ENCODE assay signal across 14 cellular contexts in the genomic region with DNA sequence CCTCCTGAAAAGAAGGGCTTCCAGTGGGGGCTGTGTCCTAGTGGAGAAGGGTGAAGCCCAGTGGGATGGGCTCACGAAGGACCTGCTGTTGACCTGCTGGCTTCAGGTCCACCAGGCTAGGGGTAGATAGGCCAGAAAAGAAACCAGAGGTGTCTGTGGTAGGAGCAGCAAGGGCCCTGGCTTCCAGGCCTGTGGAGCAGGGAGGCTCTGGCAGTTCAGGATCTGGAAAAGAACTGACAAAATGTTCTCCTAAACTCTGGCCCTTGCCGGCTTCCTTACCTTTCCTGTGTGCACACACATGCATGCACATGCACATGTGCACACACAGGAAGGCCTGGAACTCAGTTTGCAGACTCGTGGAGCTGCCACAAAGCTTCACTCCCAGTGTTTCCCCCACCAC. TPM values are rescaled to one million over a fixed set of nuclear protein-coding genes. Genes with fewer than 3 reads are reported as not detected.
DNase-seq lines count a peak whose midpoint lies in the region; ATAC-seq and TF ChIP-seq lines count a peak whose summit lies in the region.
"Had no signal": no experiment of that assay in that cellular context is flagged by ENCODE, and none has a peak within 500 bp of the region (broad histone marks: within the 10 kb centered on the region; RNA-seq: fewer than 3 reads in every experiment).

No MANE protein-coding gene starts in this region.

- ATAC-seq in body of pancreas = no peak
- no peak for ATAC-seq in left colon
- no peak for ATAC-seq in HG02571 (IDR thresholded peaks at IDR 0.05; ENCODE audit: unreplicated experiment)
- ATAC-seq: T-helper 17 cell had no signal

- H3K36me3 ChIP-seq in body of pancreas (replicated peaks in 1 of 2; ENCODE audit: insufficient read depth in 1 of 2, low read depth in 2 of 2) = no peaks in the 10 kb centered on the region
- peaks cover 0 to 14% (median 2%) of the 10 kb centered on the region in 4 donors for H3K36me3 ChIP-seq in liver (ENCODE audit: control insufficient read depth in 4 of 4, insufficient read depth in 3 of 4, low read depth in 1 of 4, low read length in 3 of 4)
- H3K36me3 ChIP-seq in skeletal muscle tissue (ENCODE audit: control insufficient read depth in 3 of 3, insufficient read depth in 3 of 3, low read length in 3 of 3) = no peaks in the 10 kb centered on the region

- peak overlapping the region; percentile 9 to 75 for H3K9ac ChIP-seq in liver (ENCODE audit: low read depth in 1 of 2, low read length in 2 of 2)
- peak overlapping the region in 2 of 3 donors; percentile 5 to 45 for H3K9ac ChIP-seq in skeletal muscle tissue (ENCODE audit: low read depth in 1 of 3, low read length in 3 of 3)

- H3K9me3 ChIP-seq in body of pancreas = no peaks in the 10 kb centered on the region
- no peaks in the 10 kb centered on the region for H3K9me3 ChIP-seq in liver (ENCODE audit: control insufficient read depth in 4 of 4, low read length in 3 of 4)
- H3K9me3 ChIP-seq in skeletal muscle tissue (ENCODE audit: control insufficient read depth in 3 of 3, low read length in 3 of 3) = no peaks in the 10 kb centered on the region

- H3K4me3 ChIP-seq in body of pancreas = no peak overlapping the region
- no peak overlapping the region for H3K4me3 ChIP-seq in liver (ENCODE audit: low read depth in 1 of 3, low read length in 3 of 3)
- H3K4me3 ChIP-seq in skeletal muscle tissue (ENCODE audit: low read length in 3 of 3) = no peak overlapping the region

- TF ChIP-seq CTCF in C4-2B (conservative IDR thresholded peaks at IDR 0.05) (no peak), body of pancreas (IDR thresholded peaks at IDR 0.05) (no peak), liver (IDR thresholded peaks at IDR 0.05; ENCODE audit: low read depth, low read length, missing input control) (no peak)

- H3K27me3 ChIP-seq in body of pancreas (no peaks in the 10 kb centered on the region), liver (ENCODE audit: control insufficient read depth in 4 of 4, insufficient read depth in 4 of 4, low read length in 3 of 4) (no peaks in the 10 kb centered on the region), skeletal muscle tissue (ENCODE audit: control insufficient read depth in 3 of 3, insufficient read depth in 3 of 3, low read length in 3 of 3) (no peaks in the 10 kb centered on the region)

- no peak for TF ChIP-seq RAD21 in liver (IDR thresholded peaks at IDR 0.05)

- DNase-seq in body of pancreas = no peak
- DNase-seq in left colon = no peak
- no peak for DNase-seq in DMS 273 treated with DMSO at 0.1 percent for 48 hours (lab: John Stamatoyannopoulos, UW)
- no peak for DNase-seq in stimulated activated CD4-positive, alpha-beta T cell treated with anti-CD3 and anti-CD28 coated beads, Interleukin-1b, Interleukin-23, amount 100 ng/mL, for 48 hours
- DNase-seq: activated T-cell treated with anti-CD3 and anti-CD28 coated beads for 4 hours; NCI-H2029 treated with DMSO at 0.1 percent for 48 hours; retina; stimulated activated naive CD4-positive, alpha-beta T cell; T-helper 17 cell had no signal

- WGBS in body of pancreas, 2 donors = 61 to 74% methylated on average over 3 of the region's 3 CpGs
- WGBS in liver = 37% methylated on average over 3 of the region's 3 CpGs

- H3K27ac ChIP-seq in C4-2B (peak overlapping the region; percentile 92), body of pancreas (peak overlapping the region; percentile 4 to 68 (median 57)), liver (ENCODE audit: low read depth in 1 of 2, low read length in 2 of 2) (peak overlapping the region; percentile 81 to 94), skeletal muscle tissue (ENCODE audit: low read depth, low read length) (peak overlapping the region; percentile 70)
- H3K27ac ChIP-seq: RWPE1 had no signal

- H3K4me1 ChIP-seq in body of pancreas = peaks cover 71% of the 10 kb centered on the region
- H3K4me1 ChIP-seq in liver (ENCODE audit: control insufficient read depth in 4 of 4, insufficient read depth in 4 of 4, low read length in 3 of 4) = peaks cover 16 to 76% (median 59%) of the 10 kb centered on the region in 4 donors
- peaks cover 43 to 62% (median 48%) of the 10 kb centered on the region in 3 donors for H3K4me1 ChIP-seq in skeletal muscle tissue (ENCODE audit: control insufficient read depth in 3 of 3, insufficient read depth in 3 of 3, low read length in 3 of 3)

- intact Hi-C loops in body of pancreas (cut with DNase I) = no loop called here
- intact Hi-C loops in left colon (cut with DNase I, micrococcal nuclease) = loop anchor here in 1 of 2 donors (10.0 kb wide), 1 partner anchor 83 kb away; no protein-coding TSS in a partner anchor

- no peak for TF ChIP-seq POLR2A in body of pancreas (IDR thresholded peaks at IDR 0.05)

TF ChIP-seq in liver, 16 proteins besides CTCF, POLR2A, EP300 and RAD21:
- TF ChIP-seq HNF4G (IDR thresholded peaks at IDR 0.05) (no peak), EGR1 (IDR thresholded peaks at IDR 0.05; ENCODE audit: low read depth in 2 of 2) (no peak), GABPA (IDR thresholded peaks at IDR 0.05 in 1 of 2, conservative IDR thresholded peaks at IDR 0.05 in 1 of 2) (no peak), TAF1 (conservative IDR thresholded peaks at IDR 0.05) (no peak), FOXA2 (IDR thresholded peaks at IDR 0.05) (no peak), SP1 (IDR thresholded peaks at IDR 0.05) (no peak), FOXA1 (IDR thresholded peaks at IDR 0.05) (no peak), YY1 (IDR thresholded peaks at IDR 0.05) (no peak), JUND (IDR thresholded peaks at IDR 0.05) (no peak), NR2F2 (IDR thresholded peaks at IDR 0.05) (no peak), HNF4A (conservative IDR thresholded peaks at IDR 0.05) (no peak), RXRA (IDR thresholded peaks at IDR 0.05) (no peak)
- TF ChIP-seq, protein P1, sequence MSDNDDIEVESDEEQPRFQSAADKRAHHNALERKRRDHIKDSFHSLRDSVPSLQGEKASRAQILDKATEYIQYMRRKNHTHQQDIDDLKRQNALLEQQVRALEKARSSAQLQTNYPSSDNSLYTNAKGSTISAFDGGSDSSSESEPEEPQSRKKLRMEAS (IDR thresholded peaks at IDR 0.05) = no peak
- TF ChIP-seq, protein P2, sequence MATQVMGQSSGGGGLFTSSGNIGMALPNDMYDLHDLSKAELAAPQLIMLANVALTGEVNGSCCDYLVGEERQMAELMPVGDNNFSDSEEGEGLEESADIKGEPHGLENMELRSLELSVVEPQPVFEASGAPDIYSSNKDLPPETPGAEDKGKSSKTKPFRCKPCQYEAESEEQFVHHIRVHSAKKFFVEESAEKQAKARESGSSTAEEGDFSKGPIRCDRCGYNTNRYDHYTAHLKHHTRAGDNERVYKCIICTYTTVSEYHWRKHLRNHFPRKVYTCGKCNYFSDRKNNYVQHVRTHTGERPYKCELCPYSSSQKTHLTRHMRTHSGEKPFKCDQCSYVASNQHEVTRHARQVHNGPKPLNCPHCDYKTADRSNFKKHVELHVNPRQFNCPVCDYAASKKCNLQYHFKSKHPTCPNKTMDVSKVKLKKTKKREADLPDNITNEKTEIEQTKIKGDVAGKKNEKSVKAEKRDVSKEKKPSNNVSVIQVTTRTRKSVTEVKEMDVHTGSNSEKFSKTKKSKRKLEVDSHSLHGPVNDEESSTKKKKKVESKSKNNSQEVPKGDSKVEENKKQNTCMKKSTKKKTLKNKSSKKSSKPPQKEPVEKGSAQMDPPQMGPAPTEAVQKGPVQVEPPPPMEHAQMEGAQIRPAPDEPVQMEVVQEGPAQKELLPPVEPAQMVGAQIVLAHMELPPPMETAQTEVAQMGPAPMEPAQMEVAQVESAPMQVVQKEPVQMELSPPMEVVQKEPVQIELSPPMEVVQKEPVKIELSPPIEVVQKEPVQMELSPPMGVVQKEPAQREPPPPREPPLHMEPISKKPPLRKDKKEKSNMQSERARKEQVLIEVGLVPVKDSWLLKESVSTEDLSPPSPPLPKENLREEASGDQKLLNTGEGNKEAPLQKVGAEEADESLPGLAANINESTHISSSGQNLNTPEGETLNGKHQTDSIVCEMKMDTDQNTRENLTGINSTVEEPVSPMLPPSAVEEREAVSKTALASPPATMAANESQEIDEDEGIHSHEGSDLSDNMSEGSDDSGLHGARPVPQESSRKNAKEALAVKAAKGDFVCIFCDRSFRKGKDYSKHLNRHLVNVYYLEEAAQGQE (IDR thresholded peaks at IDR 0.05) = no peak
- TF ChIP-seq, protein P3, sequence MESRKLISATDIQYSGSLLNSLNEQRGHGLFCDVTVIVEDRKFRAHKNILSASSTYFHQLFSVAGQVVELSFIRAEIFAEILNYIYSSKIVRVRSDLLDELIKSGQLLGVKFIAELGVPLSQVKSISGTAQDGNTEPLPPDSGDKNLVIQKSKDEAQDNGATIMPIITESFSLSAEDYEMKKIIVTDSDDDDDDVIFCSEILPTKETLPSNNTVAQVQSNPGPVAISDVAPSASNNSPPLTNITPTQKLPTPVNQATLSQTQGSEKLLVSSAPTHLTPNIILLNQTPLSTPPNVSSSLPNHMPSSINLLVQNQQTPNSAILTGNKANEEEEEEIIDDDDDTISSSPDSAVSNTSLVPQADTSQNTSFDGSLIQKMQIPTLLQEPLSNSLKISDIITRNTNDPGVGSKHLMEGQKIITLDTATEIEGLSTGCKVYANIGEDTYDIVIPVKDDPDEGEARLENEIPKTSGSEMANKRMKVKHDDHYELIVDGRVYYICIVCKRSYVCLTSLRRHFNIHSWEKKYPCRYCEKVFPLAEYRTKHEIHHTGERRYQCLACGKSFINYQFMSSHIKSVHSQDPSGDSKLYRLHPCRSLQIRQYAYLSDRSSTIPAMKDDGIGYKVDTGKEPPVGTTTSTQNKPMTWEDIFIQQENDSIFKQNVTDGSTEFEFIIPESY (IDR thresholded peaks at IDR 0.05) = no peak
- TF ChIP-seq, protein P4, sequence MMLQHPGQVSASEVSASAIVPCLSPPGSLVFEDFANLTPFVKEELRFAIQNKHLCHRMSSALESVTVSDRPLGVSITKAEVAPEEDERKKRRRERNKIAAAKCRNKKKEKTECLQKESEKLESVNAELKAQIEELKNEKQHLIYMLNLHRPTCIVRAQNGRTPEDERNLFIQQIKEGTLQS (IDR thresholded peaks at IDR 0.05) = no peak

RNA-seq across cellular contexts. Expression of a gene that starts 49.7 kb away (rescaled TPM):
- total RNA-seq in body of pancreas = 100 to 1,000 TPM in 1 of 2 donors, 10 to 100 TPM in 1; 50.8 to 136 TPM
- total RNA-seq in liver = 100 to 1,000 TPM in 1 of 2 donors, 10 to 100 TPM in 1; 34.6 to 663 TPM
- 10 to 100 TPM; 58.8 to 71.5 TPM for polyA plus RNA-seq in liver
- 23.0 TPM for total RNA-seq in skeletal muscle tissue
- 100 to 1,000 TPM; 100 to 112 TPM for total RNA-seq in left colon
